17 cellular contexts compared by ENCODE assay signal in the genomic region with DNA sequence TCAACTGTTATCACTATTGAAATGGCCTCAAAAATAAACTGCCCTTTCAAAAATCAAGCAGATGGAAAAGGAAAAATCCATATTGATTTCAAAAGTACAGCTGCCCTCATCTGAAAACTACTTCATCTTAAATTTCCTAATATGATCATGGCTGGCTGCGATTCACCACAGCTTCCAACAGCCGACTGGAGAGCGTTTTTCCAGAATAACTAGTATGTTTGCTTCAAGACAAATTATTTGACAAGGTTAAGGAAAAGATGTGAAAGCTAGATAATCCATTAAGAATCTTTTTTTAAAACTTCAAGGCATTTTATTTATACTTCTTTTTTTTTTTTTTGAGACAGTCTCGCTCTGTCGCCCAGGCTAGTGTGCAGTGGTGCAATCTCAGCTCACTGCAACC. TPM values are rescaled to one million over a fixed set of nuclear protein-coding genes. Genes with fewer than 3 reads are reported as not detected.
A peak's percentile ranks its signal among the peaks of the same experiment; 100 is the strongest.
DNase-seq lines count a peak whose midpoint lies in the region; ATAC-seq and TF ChIP-seq lines count a peak whose summit lies in the region.
"Had no signal": no experiment of that assay in that cellular context is flagged by ENCODE, and none has a peak within 500 bp of the region (broad histone marks: within the 10 kb centered on the region; RNA-seq: fewer than 3 reads in every experiment).

No MANE protein-coding gene starts in this region.

- H3K27ac Mint-ChIP-seq in activated naive CD4-positive, alpha-beta T cell treated with anti-CD3 and anti-CD28 coated beads, Interleukin-2, amount 50 U/mL, for 24 hours, result peak overlapping the region; percentile 35
- H3K27ac Mint-ChIP-seq in neural crest cell (ENCODE audit: unreplicated experiment) (no peak overlapping the region), type B pancreatic cell (peak overlapping the region; percentile 86)
- H3K27ac Mint-ChIP-seq: CD8-positive, alpha-beta T cell had no signal

- no peaks in the 10 kb centered on the region for H3K27me3 Mint-ChIP-seq in activated naive CD4-positive, alpha-beta T cell treated with anti-CD3 and anti-CD28 coated beads, Interleukin-2, amount 50 U/mL, for 24 hours
- H3K27me3 Mint-ChIP-seq in neural crest cell (ENCODE audit: low read depth) (peaks cover 5% of the 10 kb centered on the region), type B pancreatic cell (no peaks in the 10 kb centered on the region)

- H3K27me3 ChIP-seq in esophagus squamous epithelium, result no peaks in the 10 kb centered on the region
- H3K27me3 ChIP-seq in upper lobe of right lung, result no peaks in the 10 kb centered on the region

- intact Hi-C loops in esophagus squamous epithelium (cut with DNase I), result no loop called here
- intact Hi-C loops in upper lobe of right lung (cut with DNase I), result no loop called here

- H3K27ac ChIP-seq in esophagus squamous epithelium (peak overlapping the region in 3 of 4 donors; percentile 28 to 97 (median 57)), upper lobe of right lung (no peak overlapping the region)
- H3K27ac ChIP-seq: 22Rv1, A549, GM23248, HL-60 had no signal

- H3K4me1 ChIP-seq in esophagus squamous epithelium (peaks cover 13 to 66% (median 15%) of the 10 kb centered on the region in 3 donors), upper lobe of right lung (no peaks in the 10 kb centered on the region)

- TF ChIP-seq CTCF in esophagus squamous epithelium (IDR thresholded peaks at IDR 0.05) (no peak), neural crest cell (conservative IDR thresholded peaks at IDR 0.05) (no peak), type B pancreatic cell (conservative IDR thresholded peaks at IDR 0.05) (no peak), upper lobe of right lung (IDR thresholded peaks at IDR 0.05) (no peak)

- no peak for TF ChIP-seq POLR2A in esophagus squamous epithelium (IDR thresholded peaks at IDR 0.05)

- no peak for DNase-seq in activated naive CD4-positive, alpha-beta T cell treated with anti-CD3 and anti-CD28 coated beads, Interleukin-2, amount 50 U/mL, for 16 hours
- DNase-seq in esophagus squamous epithelium (lab: John Stamatoyannopoulos, UW) (no peak), neural crest cell (ENCODE audit: low read depth, low spot score) (no peak), type B pancreatic cell (ENCODE audit: extremely low spot score, unreplicated experiment) (no peak), DMS53 treated with DMSO at 0.1 percent for 48 hours (lab: John Stamatoyannopoulos, UW; ENCODE audit: unreplicated experiment) (no peak), upper lobe of right lung (no peak)
- DNase-seq: AML-193; Calu3; CD8-positive, alpha-beta T cell; DMS53; GM23248 had no signal

- 40 to 47% methylated on average over 5 of the region's 5 CpGs for WGBS in esophagus squamous epithelium, 2 donors

- no peaks in the 10 kb centered on the region for H3K9me3 Mint-ChIP-seq in activated naive CD4-positive, alpha-beta T cell treated with anti-CD3 and anti-CD28 coated beads, Interleukin-2, amount 50 U/mL, for 24 hours
- H3K9me3 Mint-ChIP-seq in neural crest cell (no peaks in the 10 kb centered on the region), type B pancreatic cell (no peaks in the 10 kb centered on the region)
- H3K9me3 Mint-ChIP-seq: CD8-positive, alpha-beta T cell had no signal

- H3K4me3 ChIP-seq in esophagus squamous epithelium (no peak overlapping the region), upper lobe of right lung (no peak overlapping the region)
- H3K4me3 ChIP-seq: A549, GM23248, HAP-1 had no signal

- H3K36me3 Mint-ChIP-seq in activated naive CD4-positive, alpha-beta T cell treated with anti-CD3 and anti-CD28 coated beads, Interleukin-2, amount 50 U/mL, for 24 hours, result no peaks in the 10 kb centered on the region
- H3K36me3 Mint-ChIP-seq in neural crest cell (ENCODE audit: low read depth), result no peaks in the 10 kb centered on the region
- no peaks in the 10 kb centered on the region for H3K36me3 Mint-ChIP-seq in type B pancreatic cell

- H3K9me3 ChIP-seq in esophagus squamous epithelium, result no peaks in the 10 kb centered on the region
- no peaks in the 10 kb centered on the region for H3K9me3 ChIP-seq in upper lobe of right lung
- H3K9me3 ChIP-seq: A549, HAP-1 had no signal

- no peak overlapping the region for H3K4me3 Mint-ChIP-seq in activated naive CD4-positive, alpha-beta T cell treated with anti-CD3 and anti-CD28 coated beads, Interleukin-2, amount 50 U/mL, for 24 hours
- H3K4me3 Mint-ChIP-seq in neural crest cell, result peak overlapping the region; percentile 33
- peak overlapping the region; percentile 65 for H3K4me3 Mint-ChIP-seq in type B pancreatic cell
- H3K4me3 Mint-ChIP-seq: CD8-positive, alpha-beta T cell had no signal

- H3K36me3 ChIP-seq in esophagus squamous epithelium (no peaks in the 10 kb centered on the region), upper lobe of right lung (no peaks in the 10 kb centered on the region)
- H3K36me3 ChIP-seq: HAP-1 had no signal

- ATAC-seq in GM19035 (IDR thresholded peaks at IDR 0.05; ENCODE audit: unreplicated experiment), result no peak
- no peak for ATAC-seq in upper lobe of right lung
- ATAC-seq: A549; CD8-positive, alpha-beta T cell had no signal

- H3K4me1 Mint-ChIP-seq in activated naive CD4-positive, alpha-beta T cell treated with anti-CD3 and anti-CD28 coated beads, Interleukin-2, amount 50 U/mL, for 24 hours, result peaks cover 19% of the 10 kb centered on the region
- H3K4me1 Mint-ChIP-seq in neural crest cell (peaks cover 17% of the 10 kb centered on the region), type B pancreatic cell (ENCODE audit: unreplicated experiment) (peaks cover 20% of the 10 kb centered on the region)

RNA-seq across cellular contexts. Expression of a gene that starts 4.1 kb away (rescaled TPM):
- total RNA-seq in esophagus squamous epithelium, result 10 to 100 TPM; 50.2 to 93.3 (median 67.8) TPM
- total RNA-seq in neural crest cell, result 40.5 TPM in 2 replicates
- total RNA-seq in type B pancreatic cell (ENCODE audit: low replicate concordance), result 51.0 and 51.9 TPM in 2 replicates
- 76.7 TPM for total RNA-seq in upper lobe of right lung
